Comparison of ENCODE assay signal across 31 cellular contexts in the genomic region with DNA sequence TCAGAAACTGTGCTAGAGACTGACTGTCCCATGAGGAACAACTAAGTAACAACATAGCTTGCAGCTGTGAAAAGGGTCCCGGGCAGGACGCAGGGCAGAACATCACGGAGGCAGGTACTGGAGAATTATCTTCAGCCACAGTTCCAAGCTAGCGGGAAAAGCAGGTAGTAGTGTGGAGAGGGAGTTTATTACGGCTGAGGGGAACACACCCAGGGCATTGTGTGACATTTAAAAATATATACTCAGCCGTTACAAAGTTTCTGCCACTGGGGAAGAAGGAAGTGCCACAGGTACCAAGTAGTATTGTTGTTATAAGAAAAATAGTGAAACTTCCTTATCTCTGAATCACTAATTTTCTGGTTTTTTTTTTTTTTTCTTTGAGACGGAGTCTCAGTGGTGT.
"Had no signal": no experiment of that assay in that cellular context is flagged by ENCODE, and none has a peak within 500 bp of the region (broad histone marks: within the 10 kb centered on the region; RNA-seq: fewer than 3 reads in every experiment).

No MANE protein-coding gene starts in this region.

- H3K4me3 Mint-ChIP-seq: activated CD4-positive, alpha-beta T cell treated with anti-CD3 and anti-CD28 coated beads for 36 hours; activated CD4-positive, alpha-beta T cell treated with anti-CD3 and anti-CD28 coated beads, Interleukin-2, amount 10 ng/mL, durations not matched to agents 7 days and 5 days; activated CD8-positive, alpha-beta T cell treated with anti-CD3 and anti-CD28 coated beads, Interleukin-2, amount 10 ng/mL, durations not matched to agents 7 days and 5 days; activated naive CD4-positive, alpha-beta T cell treated with anti-CD3 and anti-CD28 coated beads for 36 hours; activated T-cell treated with anti-CD3 and anti-CD28 coated beads, Interleukin-2, amount 50 U/mL, for 24 hours; T-helper 1 cell treated with Interleukin-12 subunit alpha and Interleukin-12 subunit beta and Interleukin-4 antibody, amounts not matched to agents 30 μg/mL and 1 μg/mL, for 36 hours; T-helper 2 cell treated with Interferon-gamma antibody and Interleukin-4, amounts not matched to agents 5 μg/mL and 100 μg/mL, for 36 hours; WTC11 had no signal

- H3K4me3 ChIP-seq: adrenal gland, body of pancreas, breast epithelium, K562, Peyer's patch, SJSA1 had no signal

- H3K9me3 ChIP-seq: adrenal gland, body of pancreas, breast epithelium, Peyer's patch, SJSA1, SK-N-SH had no signal

- H3K9me3 Mint-ChIP-seq: activated CD4-positive, alpha-beta T cell treated with anti-CD3 and anti-CD28 coated beads, Interleukin-2, amount 10 ng/mL, durations not matched to agents 7 days and 5 days; activated naive CD4-positive, alpha-beta T cell treated with anti-CD3 and anti-CD28 coated beads for 36 hours; activated T-helper 2 cell treated with anti-CD3 and anti-CD28 coated beads, Interferon-gamma antibody, Interleukin-2, Interleukin-4, amounts not matched to agents 10 μg/mL and 5 μg/mL and 100 μg/mL, durations not matched to agents 14 hours and 24 hours and 36 hours; T-helper 1 cell treated with Interleukin-12 subunit alpha and Interleukin-12 subunit beta and Interleukin-4 antibody, amounts not matched to agents 30 μg/mL and 1 μg/mL, for 36 hours; T-helper 2 cell treated with Interferon-gamma antibody and Interleukin-4, amounts not matched to agents 5 μg/mL and 100 μg/mL, for 36 hours; WTC11 had no signal

- H3K36me3 Mint-ChIP-seq: activated naive CD4-positive, alpha-beta T cell treated with anti-CD3 and anti-CD28 coated beads, Interleukin-2, amount 50 U/mL, for 72 hours had no signal

- FAIRE-seq: astrocyte, K562, TTC549 had no signal

- DNase-seq: activated CD4-positive, alpha-beta T cell treated with anti-CD3 and anti-CD28 coated beads for 36 hours; activated CD4-positive, alpha-beta T cell treated with anti-CD3 and anti-CD28 coated beads, Interleukin-2, amount 10 ng/mL, durations not matched to agents 7 days and 5 days; activated CD4-positive, alpha-beta T cell treated with anti-CD3 and anti-CD28 coated beads, Interleukin-2, amount 50 U/mL, for 48 hours; activated CD8-positive, alpha-beta T cell treated with anti-CD3 and anti-CD28 coated beads, Interleukin-2, amount 10 ng/mL, durations not matched to agents 7 days and 5 days; activated gamma-delta T cell; activated naive CD4-positive, alpha-beta T cell treated with anti-CD3 and anti-CD28 coated beads for 36 hours; activated T-cell treated with anti-CD3 and anti-CD28 coated beads, Interleukin-2, amount 50 U/mL, for 24 hours; adrenal gland; body of pancreas; NCI-H1105 treated with DMSO at 0.1 percent for 48 hours; NCI-H1436; NCI-H1694 treated with DMSO at 0.1 percent for 48 hours; NCI-H2029; NCI-H345; NCI-H524 treated with DMSO at 0.1 percent for 48 hours; NK-92 treated with Interleukin-12 subunit alpha and Interleukin-12 subunit beta, amount 100 ng/mL, for 24 hours; PC-3; Peyer's patch; RPMI8226; SHP77 treated with DMSO at 0.1 percent for 48 hours; SK-N-SH had no signal

- H3K36me3 ChIP-seq: adrenal gland, breast epithelium, SJSA1 had no signal

- H3K27ac Mint-ChIP-seq: activated CD4-positive, alpha-beta T cell treated with anti-CD3 and anti-CD28 coated beads for 36 hours; activated CD4-positive, alpha-beta T cell treated with anti-CD3 and anti-CD28 coated beads, Interleukin-2, amount 10 ng/mL, durations not matched to agents 7 days and 5 days; activated CD8-positive, alpha-beta T cell treated with anti-CD3 and anti-CD28 coated beads, Interleukin-2, amount 10 ng/mL, durations not matched to agents 7 days and 5 days; activated naive CD4-positive, alpha-beta T cell treated with anti-CD3 and anti-CD28 coated beads for 36 hours; activated naive CD4-positive, alpha-beta T cell treated with anti-CD3 and anti-CD28 coated beads, Interleukin-2, amount 50 U/mL, for 72 hours; activated T-cell treated with anti-CD3 and anti-CD28 coated beads, Interleukin-2, amount 50 U/mL, for 24 hours; activated T-helper 2 cell treated with anti-CD3 and anti-CD28 coated beads, Interferon-gamma antibody, Interleukin-2, Interleukin-4, amounts not matched to agents 10 μg/mL and 5 μg/mL and 100 μg/mL, durations not matched to agents 14 hours and 24 hours and 36 hours; T-helper 1 cell treated with Interleukin-12 subunit alpha and Interleukin-12 subunit beta and Interleukin-4 antibody, amounts not matched to agents 30 μg/mL and 1 μg/mL, for 36 hours; T-helper 2 cell treated with Interferon-gamma antibody and Interleukin-4, amounts not matched to agents 5 μg/mL and 100 μg/mL, for 36 hours; WTC11 had no signal

- H3K27ac ChIP-seq: adrenal gland, body of pancreas, breast epithelium, Peyer's patch, SJSA1 had no signal

- H3K9ac ChIP-seq: SK-N-SH had no signal

- H3K4me1 ChIP-seq: adrenal gland, breast epithelium, Peyer's patch, SJSA1 had no signal

- H3K9me2 ChIP-seq: SK-N-SH had no signal

- H3K4me1 Mint-ChIP-seq: activated CD4-positive, alpha-beta T cell treated with anti-CD3 and anti-CD28 coated beads for 36 hours; activated CD4-positive, alpha-beta T cell treated with anti-CD3 and anti-CD28 coated beads, Interleukin-2, amount 10 ng/mL, durations not matched to agents 7 days and 5 days; WTC11 had no signal

- H3K4me2 ChIP-seq: SK-N-SH had no signal

- H3K27me3 ChIP-seq: adrenal gland, body of pancreas, breast epithelium, Peyer's patch had no signal
